In genomic region chr1:48793863-48794262, GRCh38 we compare ENCODE assay signal across 11 cellular contexts. TPM values are rescaled to one million over a fixed set of nuclear protein-coding genes. Genes with fewer than 3 reads are reported as not detected.
DNase-seq lines count a peak whose midpoint lies in the region; ATAC-seq and TF ChIP-seq lines count a peak whose summit lies in the region.
"Had no signal": no experiment of that assay in that cellular context is flagged by ENCODE, and none has a peak within 500 bp of the region (broad histone marks: within the 10 kb centered on the region; RNA-seq: fewer than 3 reads in every experiment).

No MANE protein-coding gene starts in this region.

- POLR2A ChIA-PET in WTC11 (lab: Charles Lee), result no interaction called here

- peaks cover 7% of the 10 kb centered on the region for H3K4me1 Mint-ChIP-seq in WTC11

- H3K27me3 Mint-ChIP-seq in WTC11 (ENCODE audit: low read depth), result peaks cover 3% of the 10 kb centered on the region; the same call in 1 of the 2 replicates

- no peaks in the 10 kb centered on the region for H3K9me3 Mint-ChIP-seq in WTC11
- H3K9me3 Mint-ChIP-seq: endodermal cell had no signal

- CTCF ChIA-PET in WTC11 (lab: Charles Lee), result interaction anchor here (1.1 kb wide), 1 partner anchor 221 kb away, joined by 3 read pairs; no protein-coding TSS in a partner anchor

- no peak for DNase-seq in WTC11 (ENCODE audit: low spot score)
- DNase-seq in SHP77 (lab: John Stamatoyannopoulos, UW), result no peak
- no peak for DNase-seq in NK-92 (lab: John Stamatoyannopoulos, UW; ENCODE audit: unreplicated experiment)
- DNase-seq in DMS 273 (lab: John Stamatoyannopoulos, UW; ENCODE audit: unreplicated experiment), result no peak
- no peak for DNase-seq in dermis blood vessel endothelial cell
- DNase-seq: DMS53, endodermal cell had no signal

- no peak overlapping the region for H3K27ac Mint-ChIP-seq in WTC11
- H3K27ac Mint-ChIP-seq: endodermal cell had no signal

- ATAC-seq in GM18517 (IDR thresholded peaks at IDR 0.05; ENCODE audit: unreplicated experiment) (peak; percentile 84), GM21529 (IDR thresholded peaks at IDR 0.05; ENCODE audit: unreplicated experiment) (peak; percentile 86), HG03354 (IDR thresholded peaks at IDR 0.05; ENCODE audit: poor library complexity, severe bottlenecking, unreplicated experiment) (peak; percentile 84), WTC11 (peak; percentile 62)
- ATAC-seq: Right ventricle myocardium inferior had no signal

- no peaks in the 10 kb centered on the region for H3K36me3 Mint-ChIP-seq in WTC11

- no peak for TF ChIP-seq CTCF in WTC11 (IDR thresholded peaks at IDR 0.05)

- no peak overlapping the region for H3K4me3 Mint-ChIP-seq in WTC11
- H3K4me3 Mint-ChIP-seq: endodermal cell had no signal

TF ChIP-seq in WTC11, 78 proteins besides CTCF, POLR2A, EP300 and RAD21:
- TF ChIP-seq ATF6 (CRISPR knock-in tag; IDR thresholded peaks at IDR 0.05) (no peak), ZBTB21 (CRISPR knock-in tag; IDR thresholded peaks at IDR 0.05; ENCODE audit: borderline replicate concordance) (no peak), ZNF281 (CRISPR knock-in tag; IDR thresholded peaks at IDR 0.05) (no peak), FOXP4 (CRISPR knock-in tag; IDR thresholded peaks at IDR 0.05) (no peak), PREB (CRISPR knock-in tag; IDR thresholded peaks at IDR 0.05; ENCODE audit: borderline replicate concordance) (no peak), STAT6 (CRISPR knock-in tag; conservative IDR thresholded peaks at IDR 0.05; ENCODE audit: low read depth) (no peak), ZNF317 (CRISPR knock-in tag; IDR thresholded peaks at IDR 0.05; ENCODE audit: borderline replicate concordance, low read depth) (no peak), CREB1 (CRISPR knock-in tag; IDR thresholded peaks at IDR 0.05) (no peak)

RNA-seq across cellular contexts. Expression of gene BEND5, which starts 17.2 kb away (rescaled TPM):
- total RNA-seq in WTC11 (2021) (4.8 to 5.9 TPM (median 4.9 TPM) in 3 replicates), dermis blood vessel endothelial cell (0.17 and 0.47 TPM in 2 replicates)
